In genomic region chr1:183806086-183806485, GRCh38 we compare ENCODE assay signal across 10 cellular contexts. TPM values are rescaled to one million over a fixed set of nuclear protein-coding genes. Genes with fewer than 3 reads are reported as not detected.
A peak's percentile ranks its signal among the peaks of the same experiment; 100 is the strongest.
DNase-seq lines count a peak whose midpoint lies in the region; ATAC-seq and TF ChIP-seq lines count a peak whose summit lies in the region.
"Had no signal": no experiment of that assay in that cellular context is flagged by ENCODE, and none has a peak within 500 bp of the region (broad histone marks: within the 10 kb centered on the region; RNA-seq: fewer than 3 reads in every experiment).

No MANE protein-coding gene starts in this region.

- no peak overlapping the region for H3K27ac ChIP-seq in right cardiac atrium (ENCODE audit: low read length)
- H3K27ac ChIP-seq: epithelial cell of prostate had no signal

- ATAC-seq in SK-N-SH treated with all-trans-retinoic acid at 6 μM for 48 hours (peak; percentile 41), right cardiac atrium (peak in 1 of 2 donors; percentile 3)

- WGBS in right cardiac atrium, result 22% methylated on average over 3 of the region's 3 CpGs

- TF ChIP-seq CTCF in GM12864 (IDR thresholded peaks at IDR 0.05; ENCODE audit: low read depth, low read length, missing control alignments), result no peak

- H3K27me3 ChIP-seq in right cardiac atrium (ENCODE audit: control insufficient read depth, insufficient read depth), result no peaks in the 10 kb centered on the region

- peaks cover 8% of the 10 kb centered on the region for H3K4me1 ChIP-seq in right cardiac atrium (ENCODE audit: control insufficient read depth, insufficient read depth, low read length)

- H3K9me3 ChIP-seq in right cardiac atrium (ENCODE audit: control insufficient read depth, low read length), result no peaks in the 10 kb centered on the region

- H3K4me3 ChIP-seq in GM12864 (ENCODE audit: low read depth, low read length) (peak overlapping the region; percentile 56), right cardiac atrium (ENCODE audit: low read length) (peak overlapping the region; percentile 83), skeletal muscle cell (ENCODE audit: low read depth, low read length) (peak overlapping the region; percentile 72)

- intact Hi-C loops in right cardiac atrium (cut with DNase I), result loop anchor here in 1 of 4 donors (10.0 kb wide), 2 partner anchors 69 to 109 kb away; no protein-coding TSS in a partner anchor

- no peak for DNase-seq in GM12864 (ENCODE audit: low read depth)
- no peak for DNase-seq in right cardiac atrium
- no peak for DNase-seq in skeletal muscle cell (ENCODE audit: low read depth)
- DNase-seq in NAMALWA (ENCODE audit: low spot score), result no peak
- no peak for DNase-seq in amygdala (lab: John Stamatoyannopoulos, UW)
- DNase-seq in effector CD8-positive, alpha-beta T cell (lab: John Stamatoyannopoulos, UW), result no peak
- no peak for DNase-seq in kidney glomerular epithelial cell (lab: John Stamatoyannopoulos, UW)
- DNase-seq: NCI-H345 had no signal

TF ChIP-seq in SK-N-SH treated with all-trans-retinoic acid at 6 μM for 48 hours, 23 proteins besides CTCF, POLR2A, EP300 and RAD21:
- no peak for TF ChIP-seq SNAI2 (CRISPR knock-in tag; IDR thresholded peaks at IDR 0.05)
- TF ChIP-seq TCF4 (CRISPR knock-in tag; IDR thresholded peaks at IDR 0.05; ENCODE audit: borderline replicate concordance), result no peak
- no peak for TF ChIP-seq ZFP3 (CRISPR knock-in tag; IDR thresholded peaks at IDR 0.05)
- TF ChIP-seq, protein P1, sequence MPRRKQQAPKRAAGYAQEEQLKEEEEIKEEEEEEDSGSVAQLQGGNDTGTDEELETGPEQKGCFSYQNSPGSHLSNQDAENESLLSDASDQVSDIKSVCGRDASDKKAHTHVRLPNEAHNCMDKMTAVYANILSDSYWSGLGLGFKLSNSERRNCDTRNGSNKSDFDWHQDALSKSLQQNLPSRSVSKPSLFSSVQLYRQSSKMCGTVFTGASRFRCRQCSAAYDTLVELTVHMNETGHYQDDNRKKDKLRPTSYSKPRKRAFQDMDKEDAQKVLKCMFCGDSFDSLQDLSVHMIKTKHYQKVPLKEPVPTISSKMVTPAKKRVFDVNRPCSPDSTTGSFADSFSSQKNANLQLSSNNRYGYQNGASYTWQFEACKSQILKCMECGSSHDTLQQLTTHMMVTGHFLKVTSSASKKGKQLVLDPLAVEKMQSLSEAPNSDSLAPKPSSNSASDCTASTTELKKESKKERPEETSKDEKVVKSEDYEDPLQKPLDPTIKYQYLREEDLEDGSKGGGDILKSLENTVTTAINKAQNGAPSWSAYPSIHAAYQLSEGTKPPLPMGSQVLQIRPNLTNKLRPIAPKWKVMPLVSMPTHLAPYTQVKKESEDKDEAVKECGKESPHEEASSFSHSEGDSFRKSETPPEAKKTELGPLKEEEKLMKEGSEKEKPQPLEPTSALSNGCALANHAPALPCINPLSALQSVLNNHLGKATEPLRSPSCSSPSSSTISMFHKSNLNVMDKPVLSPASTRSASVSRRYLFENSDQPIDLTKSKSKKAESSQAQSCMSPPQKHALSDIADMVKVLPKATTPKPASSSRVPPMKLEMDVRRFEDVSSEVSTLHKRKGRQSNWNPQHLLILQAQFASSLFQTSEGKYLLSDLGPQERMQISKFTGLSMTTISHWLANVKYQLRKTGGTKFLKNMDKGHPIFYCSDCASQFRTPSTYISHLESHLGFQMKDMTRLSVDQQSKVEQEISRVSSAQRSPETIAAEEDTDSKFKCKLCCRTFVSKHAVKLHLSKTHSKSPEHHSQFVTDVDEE (CRISPR knock-in tag; IDR thresholded peaks at IDR 0.05), result no peak
- TF ChIP-seq ZNF565 (CRISPR knock-in tag; conservative IDR thresholded peaks at IDR 0.05; ENCODE audit: low read depth), result no peak
- no peak for TF ChIP-seq ZC3H10 (CRISPR knock-in tag; IDR thresholded peaks at IDR 0.05)
- TF ChIP-seq CSRNP3 (CRISPR knock-in tag; IDR thresholded peaks at IDR 0.05), result no peak
- TF ChIP-seq GLIS3 (CRISPR knock-in tag; IDR thresholded peaks at IDR 0.05), result no peak
- TF ChIP-seq RARB (CRISPR knock-in tag; IDR thresholded peaks at IDR 0.05), result no peak
- no peak for TF ChIP-seq CREB5 (CRISPR knock-in tag; IDR thresholded peaks at IDR 0.05; ENCODE audit: low read depth)
- no peak for TF ChIP-seq PATZ1 (CRISPR knock-in tag; IDR thresholded peaks at IDR 0.05; ENCODE audit: borderline replicate concordance)

RNA-seq across cellular contexts. Expression of gene RGL1, which starts 1.2 kb away (rescaled TPM):
- 10 to 100 TPM; 16.3 to 22.9 (median 17.2) TPM for total RNA-seq in right cardiac atrium
- 7.2 TPM for polyA plus RNA-seq in right cardiac atrium
